In genomic region chrX:151505796-151506195, GRCh38 we compare ENCODE assay signal across 9 cellular contexts. TPM values are rescaled to one million over a fixed set of nuclear protein-coding genes. Genes with fewer than 3 reads are reported as not detected.
DNase-seq lines count a peak whose midpoint lies in the region; ATAC-seq and TF ChIP-seq lines count a peak whose summit lies in the region.
"Had no signal": no experiment of that assay in that cellular context is flagged by ENCODE, and none has a peak within 500 bp of the region (broad histone marks: within the 10 kb centered on the region; RNA-seq: fewer than 3 reads in every experiment).

No MANE protein-coding gene starts in this region.

- H3K4me3 ChIP-seq in epithelial cell of proximal tubule (ENCODE audit: low read depth, low read length) (no peak overlapping the region), colonic mucosa (no peak overlapping the region)

- DNase-seq in Ammon's horn (ENCODE audit: low spot score) (peak; percentile 2), GM04504 (ENCODE audit: low read depth) (peak; percentile 2), NCI-H1105 (lab: John Stamatoyannopoulos, UW) (peak; percentile 1), epithelial cell of proximal tubule (ENCODE audit: low read depth) (no peak), colonic mucosa (no peak), NCI-H345 treated with DMSO at 0.1 percent for 48 hours (lab: John Stamatoyannopoulos, UW; ENCODE audit: unreplicated experiment) (no peak)

- no peaks in the 10 kb centered on the region for H3K36me3 ChIP-seq in colonic mucosa

- H3K27ac ChIP-seq in colonic mucosa = no peak overlapping the region

- ATAC-seq in GM19452 (IDR thresholded peaks at IDR 0.05; ENCODE audit: unreplicated experiment) (no peak), HG03280 (IDR thresholded peaks at IDR 0.05; ENCODE audit: unreplicated experiment) (no peak)

- H3K4me1 ChIP-seq in colonic mucosa = no peaks in the 10 kb centered on the region

- no peaks in the 10 kb centered on the region for H3K27me3 ChIP-seq in colonic mucosa

- TF ChIP-seq CTCF in epithelial cell of proximal tubule (conservative IDR thresholded peaks at IDR 0.05; ENCODE audit: low read depth, low read length) (peak; percentile 52), colonic mucosa (IDR thresholded peaks at IDR 0.05) (no peak)

- H3K9ac ChIP-seq in colonic mucosa (ENCODE audit: low read depth in 2 of 2, low read length in 2 of 2) = no peak overlapping the region

- no peaks in the 10 kb centered on the region for H3K9me3 ChIP-seq in colonic mucosa

- intact Hi-C loops in colonic mucosa (cut with DNase I) = no loop called here

RNA-seq across cellular contexts. Expression of gene PASD1, which starts 57.7 kb away (rescaled TPM):
- total RNA-seq in epithelial cell of proximal tubule (not detected in 2 replicates), colonic mucosa (not detected)
- total RNA-seq: activated CD8-positive, alpha-beta memory T cell treated with anti-CD3 and anti-CD28 coated beads for 36 hours had no signal

Comparison
In these comparisons a context has a peak if more than half of its experiments do, and no peak if none do; other contexts are left out.
1. DNase-seq: peak in Ammon's horn (single experiment), GM04504 (single experiment) and NCI-H1105 (single experiment); none in epithelial cell of proximal tubule (single experiment), colonic mucosa (single experiment) and NCI-H345 treated with DMSO at 0.1 percent for 48 hours (single experiment).